Comparison of ENCODE assay signal across 28 cellular contexts in the genomic region with DNA sequence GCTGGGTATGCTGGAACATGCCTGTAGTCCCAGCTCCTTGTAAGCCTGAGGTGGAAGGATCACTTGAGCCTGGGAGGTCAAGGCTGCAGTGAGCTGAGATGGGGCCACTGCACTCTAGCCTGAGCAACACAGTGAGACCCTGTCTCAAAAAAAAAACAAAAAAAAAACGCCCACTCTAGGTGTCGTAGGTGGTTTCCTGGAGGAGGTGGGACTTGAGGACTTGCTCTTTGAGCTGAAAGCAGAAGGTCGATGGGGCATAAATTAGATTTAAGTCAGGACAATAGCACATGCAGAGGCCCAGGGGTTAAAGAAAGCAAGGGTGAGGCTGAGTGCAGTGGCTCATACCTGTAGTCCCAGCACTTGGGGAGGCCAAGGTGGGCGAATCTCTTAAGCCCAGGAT. TPM values are rescaled to one million over a fixed set of nuclear protein-coding genes. Genes with fewer than 3 reads are reported as not detected.
DNase-seq lines count a peak whose midpoint lies in the region; ATAC-seq and TF ChIP-seq lines count a peak whose summit lies in the region.
"Had no signal": no experiment of that assay in that cellular context is flagged by ENCODE, and none has a peak within 500 bp of the region (broad histone marks: within the 10 kb centered on the region; RNA-seq: fewer than 3 reads in every experiment).

No MANE protein-coding gene starts in this region.

- H3K4me1 ChIP-seq in HEK293 (ENCODE audit: control insufficient read depth, insufficient read depth, low read length), result no peaks in the 10 kb centered on the region
- H3K4me1 ChIP-seq in body of pancreas, result peaks cover 33% of the 10 kb centered on the region
- H3K4me1 ChIP-seq in gastrocnemius medialis, result peaks cover 20 to 22% of the 10 kb centered on the region in 2 donors

- no peak for ATAC-seq in central memory CD8-positive, alpha-beta T cell (replicated peaks; ENCODE audit: extremely low read depth, poor library complexity, severe bottlenecking)
- ATAC-seq in stimulated activated naive B cell treated with anti-CD40 and anti-IgM and Interleukin-4, amounts not matched to agents 10 μg/mL and 1 μg/mL and 100 μg/mL, for 72 hours (replicated peaks), result no peak
- ATAC-seq in HG03520 (IDR thresholded peaks at IDR 0.05; ENCODE audit: unreplicated experiment) (no peak), body of pancreas (no peak), gastrocnemius medialis (no peak)
- ATAC-seq: lower lobe of right lung, PC-3 had no signal

- no peak for TF ChIP-seq POLR2A in body of pancreas (IDR thresholded peaks at IDR 0.05)
- TF ChIP-seq POLR2A in gastrocnemius medialis (IDR thresholded peaks at IDR 0.05), result no peak

- peaks cover 0 to 55% of the 10 kb centered on the region in 2 experiments; a peak in 2 of 3 replicates for H3K36me3 ChIP-seq in HEK293 (ENCODE audit: control insufficient read depth in 2 of 2, insufficient read depth in 1 of 2, low read length in 2 of 2)
- H3K36me3 ChIP-seq in body of pancreas (replicated peaks in 1 of 2; ENCODE audit: insufficient read depth in 1 of 2, low read depth in 2 of 2), result peaks cover 9 to 10% of the 10 kb centered on the region in 2 donors
- peaks cover 0 to 70% of the 10 kb centered on the region in 2 donors for H3K36me3 ChIP-seq in gastrocnemius medialis

- peak overlapping the region; percentile 71 for H3K27ac Mint-ChIP-seq in activated naive CD4-positive, alpha-beta T cell treated with anti-CD3 and anti-CD28 coated beads, Interleukin-2, amount 10 ng/mL, durations not matched to agents 7 days and 5 days
- peak overlapping the region; percentile 81 for H3K27ac Mint-ChIP-seq in central memory CD8-positive, alpha-beta T cell (ENCODE audit: low read depth)
- H3K27ac Mint-ChIP-seq in stimulated activated naive B cell treated with anti-CD40 and anti-IgM and Interleukin-4, amounts not matched to agents 10 μg/mL and 1 μg/mL and 100 μg/mL, for 72 hours, result peak overlapping the region; percentile 89

- H3K4me1 Mint-ChIP-seq in activated naive CD4-positive, alpha-beta T cell treated with anti-CD3 and anti-CD28 coated beads, Interleukin-2, amount 10 ng/mL, durations not matched to agents 7 days and 5 days, result peaks cover 10% of the 10 kb centered on the region
- H3K4me1 Mint-ChIP-seq in central memory CD8-positive, alpha-beta T cell, result peaks cover 39% of the 10 kb centered on the region
- H3K4me1 Mint-ChIP-seq in stimulated activated naive B cell treated with anti-CD40 and anti-IgM and Interleukin-4, amounts not matched to agents 10 μg/mL and 1 μg/mL and 100 μg/mL, for 72 hours, result peaks cover 39 to 75% of the 10 kb centered on the region in 2 donors

- H3K27ac ChIP-seq in HEK293 (ENCODE audit: extremely low read depth, low read depth, low read length) (no peak overlapping the region), body of pancreas (no peak overlapping the region), gastrocnemius medialis (no peak overlapping the region)
- H3K27ac ChIP-seq: lower lobe of right lung, parathyroid adenoma, SK-N-MC, skin epidermis, tibial artery had no signal

- no peaks in the 10 kb centered on the region for H3K9me3 Mint-ChIP-seq in activated naive CD4-positive, alpha-beta T cell treated with anti-CD3 and anti-CD28 coated beads, Interleukin-2, amount 10 ng/mL, durations not matched to agents 7 days and 5 days
- no peaks in the 10 kb centered on the region for H3K9me3 Mint-ChIP-seq in central memory CD8-positive, alpha-beta T cell
- no peaks in the 10 kb centered on the region for H3K9me3 Mint-ChIP-seq in stimulated activated naive B cell treated with anti-CD40 and anti-IgM and Interleukin-4, amounts not matched to agents 10 μg/mL and 1 μg/mL and 100 μg/mL, for 72 hours
- H3K9me3 Mint-ChIP-seq: CD4-positive, alpha-beta memory T cell; neural crest cell had no signal

- in situ Hi-C loops in gastrocnemius medialis (cut with MboI; ENCODE audit: low sequenced_read_pairs in 4 of 4), result loop anchor here in 3 of 4 donors (5.0 kb wide), 1 partner anchor 59 kb away; no protein-coding TSS in a partner anchor

- DNase-seq in activated naive CD4-positive, alpha-beta T cell treated with anti-CD3 and anti-CD28 coated beads, Interleukin-2, amount 10 ng/mL, durations not matched to agents 7 days and 5 days, result no peak
- no peak for DNase-seq in activated naive CD4-positive, alpha-beta T cell treated with anti-CD3 and anti-CD28 coated beads, Interleukin-2, amount 50 U/mL, for 16 hours
- no peak for DNase-seq in central memory CD8-positive, alpha-beta T cell (ENCODE audit: low spot score in 2 of 2)
- DNase-seq in stimulated activated naive B cell treated with anti-CD40 and anti-IgM and Interleukin-4, amounts not matched to agents 10 μg/mL and 1 μg/mL and 100 μg/mL, for 72 hours, result no peak
- no peak for DNase-seq in body of pancreas
- no peak for DNase-seq in gastrocnemius medialis
- DNase-seq: activated CD4-positive, alpha-beta T cell treated with anti-CD3 and anti-CD28 coated beads, Interleukin-2, amount 50 U/mL, for 48 hours; activated gamma-delta T cell treated with Interleukin-2 at 50 U/mL for 16 hours; AML-193; effector CD4-positive, alpha-beta T cell; HCEC 1CT; hippocampal formation; Kasumi-1; lower lobe of right lung; NCI-H1417 treated with DMSO at 0.1 percent for 48 hours; NCI-H2029 treated with DMSO at 0.1 percent for 48 hours; NCI-H526 treated with DMSO at 0.1 percent for 48 hours; NK-92 treated with Interleukin-12 subunit alpha and Interleukin-12 subunit beta, amount 100 ng/mL, for 24 hours; PC-3; tibial artery had no signal

- CTCF ChIA-PET in activated naive CD4-positive, alpha-beta T cell treated with anti-CD3 and anti-CD28 coated beads, Interleukin-2, amount 10 ng/mL, durations not matched to agents 7 days and 5 days (lab: Charles Lee), result interaction anchor here (13.3 kb wide), 1 partner anchor 61 kb away, joined by 299 read pairs; no protein-coding TSS in a partner anchor
- CTCF ChIA-PET in HEK293 (lab: Yijun Ruan, JAX), result interaction anchor here (0.8 to 11.5 kb wide), 2 partner anchors 58 to 61 kb away, joined by 4 to 243 read pairs; no protein-coding TSS in a partner anchor

- POLR2A ChIA-PET in HEK293 (lab: Yijun Ruan, JAX), result interaction anchor here (0.6 to 0.7 kb wide), 2 partner anchors 16 to 36 kb away, joined by 3 to 6 read pairs; no protein-coding TSS in a partner anchor

- 78 to 81% methylated on average over 4 of the region's 4 CpGs for WGBS in body of pancreas, 2 donors

- no peak overlapping the region for H3K4me3 ChIP-seq in HEK293 (ENCODE audit: low read depth, low read length)
- no peak overlapping the region for H3K4me3 ChIP-seq in body of pancreas
- no peak overlapping the region for H3K4me3 ChIP-seq in gastrocnemius medialis
- H3K4me3 ChIP-seq: lower lobe of right lung, SK-N-MC, skin epidermis, tibial artery had no signal

- H3K4me3 Mint-ChIP-seq in activated naive CD4-positive, alpha-beta T cell treated with anti-CD3 and anti-CD28 coated beads, Interleukin-2, amount 10 ng/mL, durations not matched to agents 7 days and 5 days, result no peak overlapping the region
- H3K4me3 Mint-ChIP-seq in central memory CD8-positive, alpha-beta T cell, result no peak overlapping the region
- H3K4me3 Mint-ChIP-seq in stimulated activated naive B cell treated with anti-CD40 and anti-IgM and Interleukin-4, amounts not matched to agents 10 μg/mL and 1 μg/mL and 100 μg/mL, for 72 hours, result no peak overlapping the region
- H3K4me3 Mint-ChIP-seq: CD4-positive, alpha-beta memory T cell; neural crest cell had no signal

- no peaks in the 10 kb centered on the region for H3K27me3 Mint-ChIP-seq in activated naive CD4-positive, alpha-beta T cell treated with anti-CD3 and anti-CD28 coated beads, Interleukin-2, amount 10 ng/mL, durations not matched to agents 7 days and 5 days
- H3K27me3 Mint-ChIP-seq in central memory CD8-positive, alpha-beta T cell, result no peaks in the 10 kb centered on the region
- no peaks in the 10 kb centered on the region for H3K27me3 Mint-ChIP-seq in stimulated activated naive B cell treated with anti-CD40 and anti-IgM and Interleukin-4, amounts not matched to agents 10 μg/mL and 1 μg/mL and 100 μg/mL, for 72 hours
- H3K27me3 Mint-ChIP-seq: CD4-positive, alpha-beta memory T cell had no signal

- H3K9me3 ChIP-seq in HEK293 (ENCODE audit: control insufficient read depth, insufficient read depth, low read depth, low read length) (no peaks in the 10 kb centered on the region), body of pancreas (no peaks in the 10 kb centered on the region), gastrocnemius medialis (no peaks in the 10 kb centered on the region)
- H3K9me3 ChIP-seq: lower lobe of right lung, tibial artery had no signal

- no peaks in the 10 kb centered on the region for H3K27me3 ChIP-seq in body of pancreas
- H3K27me3 ChIP-seq in gastrocnemius medialis, result no peaks in the 10 kb centered on the region
- H3K27me3 ChIP-seq: tibial artery had no signal

- no peak for TF ChIP-seq CTCF in HEK293 (tag by site-specific recombination; IDR thresholded peaks at IDR 0.05)
- no peak for TF ChIP-seq CTCF in body of pancreas (IDR thresholded peaks at IDR 0.05)
- TF ChIP-seq CTCF in gastrocnemius medialis (IDR thresholded peaks at IDR 0.05 in 4 of 5, conservative IDR thresholded peaks at IDR 0.05 in 1 of 5), result no peak

- peaks cover 48% of the 10 kb centered on the region for H3K36me3 Mint-ChIP-seq in activated naive CD4-positive, alpha-beta T cell treated with anti-CD3 and anti-CD28 coated beads, Interleukin-2, amount 10 ng/mL, durations not matched to agents 7 days and 5 days
- H3K36me3 Mint-ChIP-seq in central memory CD8-positive, alpha-beta T cell (ENCODE audit: insufficient read depth), result peaks cover 63% of the 10 kb centered on the region
- H3K36me3 Mint-ChIP-seq in stimulated activated naive B cell treated with anti-CD40 and anti-IgM and Interleukin-4, amounts not matched to agents 10 μg/mL and 1 μg/mL and 100 μg/mL, for 72 hours, result peaks cover 48 to 59% of the 10 kb centered on the region in 2 donors

- intact Hi-C loops in body of pancreas (cut with DNase I) (no loop called here), gastrocnemius medialis (cut with DNase I; ENCODE audit: low total_unique reads) (loop anchor here (5.0 kb wide), 1 partner anchor 39 kb away; no protein-coding TSS in a partner anchor)

TF ChIP-seq in HEK293, 187 proteins besides CTCF, POLR2A, EP300 and RAD21 (continues in another document):
- TF ChIP-seq BCL11A (tag by site-specific recombination; IDR thresholded peaks at IDR 0.05; ENCODE audit: low read depth) (no peak), ZNF529 (tag by site-specific recombination; IDR thresholded peaks at IDR 0.05; ENCODE audit: insufficient replicate concordance) (no peak), MZF1 (tag by site-specific recombination; IDR thresholded peaks at IDR 0.05; ENCODE audit: borderline replicate concordance) (no peak), ZNF391 (tag by site-specific recombination; IDR thresholded peaks at IDR 0.05; ENCODE audit: borderline replicate concordance, low read depth) (no peak), ZNF311 (tag by site-specific recombination; IDR thresholded peaks at IDR 0.05; ENCODE audit: borderline replicate concordance) (no peak)

RNA-seq across cellular contexts. Expression of a gene that starts 12.9 kb away (rescaled TPM):
- total RNA-seq in body of pancreas, result 100 to 1,000 TPM in 1 of 2 donors, 10 to 100 TPM in 1; 90.3 to 150 TPM
- total RNA-seq in gastrocnemius medialis, result 10 to 100 TPM; 67.3 to 88.2 (median 76.6) TPM

RNA-seq across cellular contexts. Expression of a gene that starts 15.9 kb away (rescaled TPM):
- total RNA-seq in body of pancreas (10 to 100 TPM; 47.5 to 56.4 TPM), gastrocnemius medialis (100 to 1,000 TPM in 2 of 4 donors, 10 to 100 TPM in 2; 51.1 to 168 (median 105) TPM)

RNA-seq across cellular contexts. Expression of a gene that starts 54.1 kb away (rescaled TPM):
- total RNA-seq in body of pancreas (10 to 100 TPM; 25.7 to 30.6 TPM), gastrocnemius medialis (under 1 TPM in 1 of 4 donors, not detected in 3; 0.32 TPM)
- total RNA-seq: CD4-positive, alpha-beta memory T cell; neural crest cell; T-helper 1 cell treated with Interleukin-12 subunit alpha and Interleukin-12 subunit beta and Interleukin-4 antibody, amounts not matched to agents 30 ng/mL and 1 ng/mL, for 36 hours had no signal

RNA-seq across cellular contexts. Expression of a gene that starts 60.0 kb away (rescaled TPM):
- total RNA-seq in body of pancreas (10 to 100 TPM; 71.6 to 89.7 TPM), gastrocnemius medialis (10 to 100 TPM in 3 of 4 donors, 1 to 10 TPM in 1; 9.5 to 25.7 (median 15.4) TPM)

Comparison
In these comparisons a context has a peak if more than half of its experiments do, and no peak if none do; other contexts are left out.
1. RNA of a gene that starts 54.1 kb away (total RNA-seq): 25.7 to 30.6 TPM in body of pancreas; 0.32 TPM in gastrocnemius medialis; every median in the first group is over 10 times any median in the second.
2. Peak in every context shown above with its lines, with median percentiles within 50 percentile points of each other: H3K27ac Mint-ChIP-seq.